Comparison of ENCODE assay signal across 21 cellular contexts in the genomic region with DNA sequence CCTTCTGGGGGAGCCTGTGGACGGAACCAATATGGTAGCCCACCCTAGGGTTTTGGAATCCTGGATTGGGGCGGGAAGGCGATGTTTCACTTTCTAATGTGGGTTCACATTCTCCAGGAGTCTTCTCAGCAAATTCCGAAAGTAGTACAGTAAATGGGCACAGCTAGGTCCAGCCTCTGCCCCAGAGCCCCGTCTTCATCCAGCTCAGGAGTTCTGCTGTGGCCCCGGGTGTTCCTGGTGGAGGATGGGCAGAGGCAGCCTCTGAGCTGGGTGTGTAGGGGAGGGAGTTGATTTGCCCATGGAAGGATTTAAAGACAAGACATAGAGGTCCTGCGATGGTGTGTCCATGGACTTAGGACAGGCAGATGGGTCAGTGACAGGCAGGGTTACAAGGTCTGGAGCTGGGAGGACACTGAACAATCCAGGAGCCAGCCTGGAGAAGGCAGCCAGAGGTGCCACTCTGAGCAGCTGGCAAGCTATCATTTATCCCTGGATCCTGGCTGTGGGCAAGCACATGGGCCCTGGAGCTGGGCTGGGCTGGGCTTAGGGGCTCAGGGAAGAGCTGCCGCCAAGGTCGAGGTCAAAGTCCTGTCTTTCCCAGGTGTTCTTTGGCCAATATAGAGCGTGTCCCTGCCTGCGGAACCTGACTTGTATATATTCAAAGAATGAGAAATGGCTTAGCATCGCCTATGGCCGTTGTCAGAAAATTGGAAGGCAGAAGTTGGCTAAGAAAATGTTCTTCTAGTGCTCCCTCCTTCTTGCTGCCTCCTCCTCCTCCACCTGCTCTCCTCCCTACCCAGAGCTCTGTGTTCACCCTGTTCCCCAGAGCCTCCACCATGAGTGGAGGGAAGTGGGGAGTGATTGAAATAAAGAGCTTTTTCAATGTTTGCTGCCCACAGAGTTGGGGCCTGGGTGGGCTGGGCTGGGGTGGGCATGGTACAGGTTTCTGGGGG. TPM values are rescaled to one million over a fixed set of nuclear protein-coding genes. Genes with fewer than 3 reads are reported as not detected.
DNase-seq lines count a peak whose midpoint lies in the region; ATAC-seq and TF ChIP-seq lines count a peak whose summit lies in the region.
"Had no signal": no experiment of that assay in that cellular context is flagged by ENCODE, and none has a peak within 500 bp of the region (broad histone marks: within the 10 kb centered on the region; RNA-seq: fewer than 3 reads in every experiment).

No MANE protein-coding gene starts in this region.

- peak in 1 of 3 donors; percentile 13 for TF ChIP-seq POLR2A in body of pancreas (IDR thresholded peaks at IDR 0.05)

- intact Hi-C loops in Calu3 (cut with micrococcal nuclease; ENCODE audit: unreplicated experiment) = no loop called here
- intact Hi-C loops in body of pancreas (cut with DNase I) = no loop called here
- intact Hi-C loops in mucosa of descending colon (cut with DNase I, micrococcal nuclease) = no loop called here

- H3K27ac ChIP-seq in body of pancreas = peak overlapping the region; percentile 66 to 96 (median 89)
- H3K27ac ChIP-seq in RWPE1 = no peak overlapping the region
- H3K27ac ChIP-seq: SJCRH30, thoracic aorta had no signal

- CTCF ChIA-PET in Calu3 (lab: Charles Lee) (interaction anchor here (0.6 to 1.7 kb wide), 5 partner anchors 9 to 1682 kb away, joined by 3 to 7 read pairs (median 3); no protein-coding TSS in a partner anchor), RWPE1 (lab: Yijun Ruan, JAX) (interaction anchor here (0.5 kb wide), 1 partner anchor 9 kb away, joined by 3 read pairs; no protein-coding TSS in a partner anchor), GM10248 (lab: Yijun Ruan, JAX) (interaction anchor here (1.6 to 4.3 kb wide), 5 partner anchors 9 to 265 kb away, joined by 3 to 27 read pairs (median 5); a partner anchor contains a TSS)

- no peaks in the 10 kb centered on the region for H3K9me3 Mint-ChIP-seq in Calu3 (ENCODE audit: low read depth, unreplicated experiment)
- H3K9me3 Mint-ChIP-seq: WTC11 had no signal

- no TSS peak for BruUV-seq in Calu3 (replicated peaks; lab: Mats Ljungman, UMichigan)

- no peaks in the 10 kb centered on the region for H3K27me3 ChIP-seq in body of pancreas

- POLR2A ChIA-PET in RWPE1 (lab: Yijun Ruan, JAX; ENCODE audit: low non-redundant PET) = no interaction called here
- POLR2A ChIA-PET in GM10248 (lab: Yijun Ruan, JAX) = interaction anchor here (0.6 kb wide), 1 partner anchor 819 kb away, joined by 5 read pairs; no protein-coding TSS in a partner anchor

- DNase-seq in Calu3 = no peak
- peak; percentile 60 to 76 (median 67) for DNase-seq in body of pancreas
- no peak for DNase-seq in mucosa of descending colon
- no peak for DNase-seq in RWPE1 (ENCODE audit: low spot score)
- no peak for DNase-seq in GM10248 (ENCODE audit: extremely low spot score)
- no peak for DNase-seq in T1000 (lab: John Stamatoyannopoulos, UW)
- DNase-seq: activated CD4-positive, alpha-beta T cell treated with anti-CD3 and anti-CD28 coated beads, Interleukin-2, amount 50 U/mL, for 48 hours; DMS 273 treated with DMSO at 0.1 percent for 48 hours; effector CD4-positive, alpha-beta T cell; GF-D8; midbrain; NCI-H1436; NCI-H2171 treated with DMSO at 0.1 percent for 48 hours; NCI-H748 treated with DMSO at 0.1 percent for 48 hours; OCI-M1; retina; SJCRH30; T-helper 17 cell had no signal

- H3K4me3 Mint-ChIP-seq in Calu3 (ENCODE audit: low read depth, unreplicated experiment) = peak overlapping the region; percentile 44
- H3K4me3 Mint-ChIP-seq: T-helper 17 cell, WTC11 had no signal

- 46 to 53% methylated on average over 13 of the region's 13 CpGs for whole genome bisulfite sequencing in body of pancreas, 2 donors

- H3K4me3 ChIP-seq in body of pancreas (peak overlapping the region in 1 of 2 donors; percentile 13), mucosa of descending colon (no peak overlapping the region)
- H3K4me3 ChIP-seq: SJCRH30, thoracic aorta had no signal

- H3K27me3 Mint-ChIP-seq in Calu3 (ENCODE audit: unreplicated experiment) = peaks cover 47% of the 10 kb centered on the region

- no peaks in the 10 kb centered on the region for H3K36me3 ChIP-seq in body of pancreas (replicated peaks in 1 of 2; ENCODE audit: insufficient read depth in 1 of 2, low read depth in 2 of 2)
- no peaks in the 10 kb centered on the region for H3K36me3 ChIP-seq in mucosa of descending colon (ENCODE audit: low read depth)
- H3K36me3 ChIP-seq: SJCRH30, thoracic aorta had no signal

- H3K9me3 ChIP-seq in body of pancreas (no peaks in the 10 kb centered on the region), mucosa of descending colon (no peaks in the 10 kb centered on the region)
- H3K9me3 ChIP-seq: SJCRH30, thoracic aorta had no signal

- no peaks in the 10 kb centered on the region for H3K36me3 Mint-ChIP-seq in Calu3 (ENCODE audit: insufficient read depth, unreplicated experiment)
- H3K36me3 Mint-ChIP-seq: WTC11 had no signal

- H3K27ac Mint-ChIP-seq in Calu3 (ENCODE audit: unreplicated experiment) = no peak overlapping the region
- H3K27ac Mint-ChIP-seq: T-helper 17 cell, WTC11 had no signal

- TF ChIP-seq CTCF in Calu3 (IDR thresholded peaks at IDR 0.05; ENCODE audit: unreplicated experiment) (no peak), body of pancreas (IDR thresholded peaks at IDR 0.05) (no peak), mucosa of descending colon (IDR thresholded peaks at IDR 0.05) (no peak), RWPE1 (conservative IDR thresholded peaks at IDR 0.05; ENCODE audit: low read depth) (no peak), GM10248 (IDR thresholded peaks at IDR 0.05; ENCODE audit: control extremely low read depth, extremely low read depth, low read depth, missing control alignments) (no peak)

- H3K4me1 ChIP-seq in body of pancreas (peaks cover 47% of the 10 kb centered on the region), mucosa of descending colon (ENCODE audit: low read depth) (no peaks in the 10 kb centered on the region)
- H3K4me1 ChIP-seq: SJCRH30 had no signal

- H3K4me1 Mint-ChIP-seq in Calu3 (ENCODE audit: low read depth, unreplicated experiment) = peaks cover 22% of the 10 kb centered on the region
- H3K4me1 Mint-ChIP-seq: T-helper 17 cell had no signal

- ATAC-seq in body of pancreas = peak; percentile 25
- ATAC-seq in mucosa of descending colon = peak; percentile 23
- ATAC-seq: T-helper 17 cell, WTC11 had no signal

RNA-seq across cellular contexts. Expression of a gene that starts 6.7 kb away (rescaled TPM):
- not detected in 2 replicates for total RNA-seq in Calu3 (2022)
- 10 to 100 TPM in 1 of 2 donors, 1 to 10 TPM in 1; 7.8 to 11.9 TPM for total RNA-seq in body of pancreas
- not detected for total RNA-seq in mucosa of descending colon
- total RNA-seq: glomerular endothelial cell, SJCRH30, T-helper 17 cell, thoracic aorta had no signal

RNA-seq across cellular contexts. Expression of a gene that starts 9.6 kb away (rescaled TPM):
- total RNA-seq in Calu3 (2022) (not detected in 2 replicates), body of pancreas (over 10,000 TPM; 21,261 to 26,491 TPM), mucosa of descending colon (not detected)
- total RNA-seq: glomerular endothelial cell, SJCRH30, T-helper 17 cell had no signal

RNA-seq across cellular contexts. Expression of a gene that starts 11.1 kb away (rescaled TPM):
- total RNA-seq in Calu3 (2022) (not detected in 2 replicates), body of pancreas (not detected), mucosa of descending colon (not detected)
- total RNA-seq: glomerular endothelial cell, SJCRH30, T-helper 17 cell, thoracic aorta had no signal

RNA-seq across cellular contexts. Expression of a gene that starts 17.6 kb away (rescaled TPM):
- total RNA-seq in Calu3 (2022) (0.42 and 0.66 TPM in 2 replicates), body of pancreas (1 to 10 TPM; 5.6 to 6.2 TPM), mucosa of descending colon (under 1 TPM in 1 of 3 donors, not detected in 2; 0.19 TPM)
- total RNA-seq: glomerular endothelial cell, T-helper 17 cell, thoracic aorta, WTC11 had no signal

RNA-seq across cellular contexts. Expression of a gene that starts 50.7 kb away (rescaled TPM):
- total RNA-seq in Calu3 (2022) = not detected in 2 replicates
- total RNA-seq in body of pancreas = under 1 TPM in 1 of 2 donors, not detected in 1; 0.26 TPM
- total RNA-seq in mucosa of descending colon = under 1 TPM; 0.31 to 0.55 (median 0.44) TPM
- total RNA-seq: glomerular endothelial cell, SJCRH30, thoracic aorta had no signal

Comparison
In these comparisons a context has a peak if more than half of its experiments do, and no peak if none do; other contexts are left out.
1. DNase-seq: peak in body of pancreas (4 of 4); none in Calu3 (single experiment), mucosa of descending colon (0 of 3), RWPE1 (single experiment), GM10248 (single experiment) and T1000 (single experiment).
2. RNA of a gene that starts 9.6 kb away (total RNA-seq): 21,261 to 26,491 TPM in body of pancreas; not detected in mucosa of descending colon and not detected in Calu3; every median in the first group is over 1,000 times any median in the second.